8 cellular contexts compared by ENCODE assay signal in genomic region chr2:146734042-146734715, GRCh38.
DNase-seq lines count a peak whose midpoint lies in the region; ATAC-seq lines count a peak whose summit lies in the region.

No MANE protein-coding gene starts in this region.

- H3K23ac ChIP-seq in mesendoderm (ENCODE audit: low read length), result no peak overlapping the region

- H3K4me1 ChIP-seq in mesendoderm (ENCODE audit: control insufficient read depth, low read depth, low read length), result no peaks in the 10 kb centered on the region

- no peak overlapping the region for H2BK15ac ChIP-seq in mesendoderm (replicated peaks; ENCODE audit: low read depth)

- no peaks in the 10 kb centered on the region for H3K79me2 ChIP-seq in mesendoderm (ENCODE audit: control insufficient read depth, insufficient read depth, low read length)

- no peak overlapping the region for H2AK5ac ChIP-seq in mesendoderm (ENCODE audit: low read length)

- H3K27me3 ChIP-seq in mesendoderm (ENCODE audit: insufficient read depth, low read length, poor library complexity), result no peaks in the 10 kb centered on the region

- CTCF ChIA-PET in activated naive CD4-positive, alpha-beta T cell treated with anti-CD3 and anti-CD28 coated beads for 36 hours (lab: Charles Lee), result no interaction called here

- H4K5ac ChIP-seq in mesendoderm (ENCODE audit: low read length), result no peak overlapping the region

- H3K9me3 Mint-ChIP-seq in stimulated activated naive CD8-positive, alpha-beta T cell treated with anti-CD3 and anti-CD28 coated beads, Interleukin-15, amount 100 ng/mL, for 72 hours, result no peaks in the 10 kb centered on the region
- no peaks in the 10 kb centered on the region for H3K9me3 Mint-ChIP-seq in activated naive CD4-positive, alpha-beta T cell treated with anti-CD3 and anti-CD28 coated beads for 36 hours

- H3K27ac ChIP-seq in mesendoderm (ENCODE audit: low read depth, low read length), result no peak overlapping the region

- no peak overlapping the region for H3K18ac ChIP-seq in mesendoderm (ENCODE audit: low read length)

- intact Hi-C loops in activated naive CD4-positive, alpha-beta T cell treated with anti-CD3 and anti-CD28 coated beads for 36 hours (cut with micrococcal nuclease), result loop anchor here (10.0 kb wide), 1 partner anchor 301 kb away; no protein-coding TSS in a partner anchor

- H3K27ac Mint-ChIP-seq in stimulated activated naive CD8-positive, alpha-beta T cell treated with anti-CD3 and anti-CD28 coated beads, Interleukin-15, amount 100 ng/mL, for 72 hours, result no peak overlapping the region
- H3K27ac Mint-ChIP-seq in activated naive CD4-positive, alpha-beta T cell treated with anti-CD3 and anti-CD28 coated beads for 36 hours, result no peak overlapping the region

- no CpG with 5 or more reads among the region's 8 CpGs for WGBS in mesendoderm (ENCODE audit: extremely low coverage, insufficient coverage, low lambda C conversion rate)

- peak; percentile 50 for ATAC-seq in stimulated activated naive CD8-positive, alpha-beta T cell treated with anti-CD3 and anti-CD28 coated beads, Interleukin-15, amount 100 ng/mL, for 72 hours
- no peak for ATAC-seq in stimulated activated naive CD8-positive, alpha-beta T cell treated with anti-CD3 and anti-CD28 coated beads, Interleukin-15, Interleukin-2, amounts not matched to agents 100 U/mL and 50 U/mL, for 24 hours
- peak; percentile 88 for ATAC-seq in HG03354 (IDR thresholded peaks at IDR 0.05; ENCODE audit: poor library complexity, severe bottlenecking, unreplicated experiment)
- no peak for ATAC-seq in HG03108 (IDR thresholded peaks at IDR 0.05; ENCODE audit: unreplicated experiment)

- H3K4me3 ChIP-seq in mesendoderm (ENCODE audit: low read length), result no peak overlapping the region

- no peak overlapping the region for H3K4me2 ChIP-seq in mesendoderm (ENCODE audit: low read length)

- no peak overlapping the region for H2BK5ac ChIP-seq in mesendoderm (ENCODE audit: low read length)

- H3K56ac ChIP-seq in mesendoderm (ENCODE audit: low read length), result no peak overlapping the region

- H3K9ac ChIP-seq in mesendoderm (ENCODE audit: low read length), result no peak overlapping the region

- H3K4me1 Mint-ChIP-seq in stimulated activated naive CD8-positive, alpha-beta T cell treated with anti-CD3 and anti-CD28 coated beads, Interleukin-15, amount 100 ng/mL, for 72 hours, result no peaks in the 10 kb centered on the region
- H3K4me1 Mint-ChIP-seq in activated naive CD4-positive, alpha-beta T cell treated with anti-CD3 and anti-CD28 coated beads for 36 hours (ENCODE audit: low read depth), result no peaks in the 10 kb centered on the region

- no peak overlapping the region for H2BK120ac ChIP-seq in mesendoderm (ENCODE audit: low read depth, low read length)

- H3K36me3 ChIP-seq in mesendoderm (ENCODE audit: control insufficient read depth, insufficient read depth, low read length), result no peaks in the 10 kb centered on the region

- no peaks in the 10 kb centered on the region for H3K27me3 Mint-ChIP-seq in stimulated activated naive CD8-positive, alpha-beta T cell treated with anti-CD3 and anti-CD28 coated beads, Interleukin-15, amount 100 ng/mL, for 72 hours
- no peaks in the 10 kb centered on the region for H3K27me3 Mint-ChIP-seq in activated naive CD4-positive, alpha-beta T cell treated with anti-CD3 and anti-CD28 coated beads for 36 hours (ENCODE audit: low read depth)

- no peaks in the 10 kb centered on the region for H3K36me3 Mint-ChIP-seq in activated naive CD4-positive, alpha-beta T cell treated with anti-CD3 and anti-CD28 coated beads for 36 hours (ENCODE audit: low read depth)

- H4K8ac ChIP-seq in mesendoderm (ENCODE audit: low read depth, low read length), result no peak overlapping the region

- no peak overlapping the region for H3K4ac ChIP-seq in mesendoderm (ENCODE audit: low read depth, low read length)

- H3K79me1 ChIP-seq in mesendoderm (ENCODE audit: low read length), result no peaks in the 10 kb centered on the region

- H3K4me3 Mint-ChIP-seq in stimulated activated naive CD8-positive, alpha-beta T cell treated with anti-CD3 and anti-CD28 coated beads, Interleukin-15, amount 100 ng/mL, for 72 hours, result no peak overlapping the region
- H3K4me3 Mint-ChIP-seq in activated naive CD4-positive, alpha-beta T cell treated with anti-CD3 and anti-CD28 coated beads for 36 hours, result no peak overlapping the region

- no peak for DNase-seq in stimulated activated naive CD8-positive, alpha-beta T cell treated with anti-CD3 and anti-CD28 coated beads, Interleukin-15, amount 100 ng/mL, for 72 hours
- no peak for DNase-seq in stimulated activated naive CD8-positive, alpha-beta T cell treated with anti-CD3 and anti-CD28 coated beads, Interleukin-15, Interleukin-2, amounts not matched to agents 100 U/mL and 50 U/mL, for 24 hours
- DNase-seq in NCI-H526 treated with DMSO at 0.1 percent for 48 hours (lab: John Stamatoyannopoulos, UW) (peak; percentile 31), cerebellar cortex (ENCODE audit: low spot score) (peak; percentile 38), mesendoderm (peak; percentile 74)
- DNase-seq in activated naive CD4-positive, alpha-beta T cell treated with anti-CD3 and anti-CD28 coated beads for 36 hours, result no peak

Comparison
In these comparisons a context has a peak if more than half of its experiments do, and no peak if none do; other contexts are left out.
1. ATAC-seq: peak in stimulated activated naive CD8-positive, alpha-beta T cell treated with anti-CD3 and anti-CD28 coated beads, Interleukin-15, amount 100 ng/mL, for 72 hours (single experiment) and HG03354 (single experiment); none in stimulated activated naive CD8-positive, alpha-beta T cell treated with anti-CD3 and anti-CD28 coated beads, Interleukin-15, Interleukin-2, amounts not matched to agents 100 U/mL and 50 U/mL, for 24 hours (single experiment) and HG03108 (single experiment).
2. DNase-seq: peak in NCI-H526 treated with DMSO at 0.1 percent for 48 hours (single experiment), cerebellar cortex (single experiment) and mesendoderm (single experiment); none in stimulated activated naive CD8-positive, alpha-beta T cell treated with anti-CD3 and anti-CD28 coated beads, Interleukin-15, amount 100 ng/mL, for 72 hours (0 of 2), stimulated activated naive CD8-positive, alpha-beta T cell treated with anti-CD3 and anti-CD28 coated beads, Interleukin-15, Interleukin-2, amounts not matched to agents 100 U/mL and 50 U/mL, for 24 hours (single experiment) and activated naive CD4-positive, alpha-beta T cell treated with anti-CD3 and anti-CD28 coated beads for 36 hours (single experiment).